9 cellular contexts compared by ENCODE assay signal in genomic region chr12:92138626-92139025, GRCh38. TPM values are rescaled to one million over a fixed set of nuclear protein-coding genes. Genes with fewer than 3 reads are reported as not detected.
A peak's percentile ranks its signal among the peaks of the same experiment; 100 is the strongest.
DNase-seq lines count a peak whose midpoint lies in the region; ATAC-seq and TF ChIP-seq lines count a peak whose summit lies in the region.
"Had no signal": no experiment of that assay in that cellular context is flagged by ENCODE, and none has a peak within 500 bp of the region (broad histone marks: within the 10 kb centered on the region; RNA-seq: fewer than 3 reads in every experiment).

No MANE protein-coding gene starts in this region.

- DNase-seq in GM12864 (ENCODE audit: low read depth) (no peak), SJSA1 (ENCODE audit: low read depth in 1 of 2, low spot score in 2 of 2) (no peak), foreskin keratinocyte (no peak), skeletal muscle cell (ENCODE audit: low read depth) (no peak), AG08396 (ENCODE audit: low spot score) (no peak), NCI-H2196 (lab: John Stamatoyannopoulos, UW; ENCODE audit: unreplicated experiment) (no peak), hippocampal formation (lab: John Stamatoyannopoulos, UW) (no peak), GM19238 (ENCODE audit: insufficient read length, low spot score) (no peak)
- DNase-seq: activated gamma-delta T cell had no signal

- H3K27me3 ChIP-seq in SJSA1 (replicated peaks) (no peaks in the 10 kb centered on the region), foreskin keratinocyte (no peaks in the 10 kb centered on the region)

- no peak for TF ChIP-seq CTCF in GM12864 (IDR thresholded peaks at IDR 0.05; ENCODE audit: low read depth, low read length, missing control alignments)
- TF ChIP-seq CTCF in foreskin keratinocyte (conservative IDR thresholded peaks at IDR 0.05) = no peak

- peaks cover 72% of the 10 kb centered on the region for H3K36me3 ChIP-seq in SJSA1

- peak overlapping the region; percentile 99 for H3K4me3 ChIP-seq in GM12864 (ENCODE audit: low read depth, low read length)
- no peak overlapping the region for H3K4me3 ChIP-seq in SJSA1
- H3K4me3 ChIP-seq in skeletal muscle cell (ENCODE audit: low read depth, low read length) = peak overlapping the region; percentile 16

- H3K27ac ChIP-seq in SJSA1 = peak overlapping the region; percentile 97
- H3K27ac ChIP-seq in foreskin keratinocyte = peak overlapping the region; percentile 77

- peaks cover 86% of the 10 kb centered on the region for H3K4me1 ChIP-seq in SJSA1 (replicated peaks)
- H3K4me1 ChIP-seq in foreskin keratinocyte = peaks cover 70% of the 10 kb centered on the region

- no peak for ATAC-seq in foreskin keratinocyte

- no peaks in the 10 kb centered on the region for H3K9me3 ChIP-seq in SJSA1 (replicated peaks)

RNA-seq across cellular contexts. Expression of gene BTG1, which starts 7.0 kb away (rescaled TPM):
- total RNA-seq in SJSA1 (2014; rRNA removed; shearing (Covaris generic)) = 4.8 and 6.2 TPM in 2 replicates
- total RNA-seq in foreskin keratinocyte = 9.1 and 14.3 TPM in 2 replicates
- 15.2 and 18.4 TPM in 2 replicates for polyA plus RNA-seq in foreskin keratinocyte
